15 cellular contexts compared by ENCODE assay signal in genomic region chr2:120236791-120237190, GRCh38.
"Had no signal": no experiment of that assay in that cellular context is flagged by ENCODE, and none has a peak within 500 bp of the region (broad histone marks: within the 10 kb centered on the region; RNA-seq: fewer than 3 reads in every experiment).

No MANE protein-coding gene starts in this region.

- H3K27ac Mint-ChIP-seq: activated T-helper 17 cell treated with anti-CD3 and anti-CD28 coated beads, Interleukin-2, amount 50 U/mL, for 72 hours; memory B cell; nephron progenitor cell; T-helper 2 cell treated with Interferon-gamma antibody and Interleukin-4, amounts not matched to agents 5 μg/mL and 100 μg/mL, for 36 hours had no signal

- DNase-seq: activated CD4-positive, alpha-beta T cell treated with anti-CD3 and anti-CD28 coated beads for 1 hour; activated CD4-positive, alpha-beta T cell treated with anti-CD3 and anti-CD28 coated beads, Interleukin-2, amount 50 U/mL, for 1 hour; activated CD8-positive, alpha-beta T cell treated with anti-CD3 and anti-CD28 coated beads, Interleukin-2, amount 10 ng/mL, durations not matched to agents 7 days and 5 days; mucosa of descending colon; nephron progenitor cell; retina; stimulated activated CD4-positive, alpha-beta T cell treated with anti-CD3 and anti-CD28 coated beads, Interleukin-4, amount 100 ng/mL, for 24 hours; stimulated activated naive CD4-positive, alpha-beta T cell treated with Interleukin-2 at 50 U/mL for 16 hours; thyroid gland had no signal

- H3K4me3 ChIP-seq: dorsolateral prefrontal cortex, mucosa of descending colon, thyroid gland had no signal

- H3K27me3 Mint-ChIP-seq: activated T-helper 17 cell treated with anti-CD3 and anti-CD28 coated beads, Interleukin-2, amount 50 U/mL, for 72 hours; central memory CD8-positive, alpha-beta T cell had no signal

- H3K36me3 ChIP-seq: thyroid gland had no signal

- H3K9me3 Mint-ChIP-seq: activated naive CD4-positive, alpha-beta T cell treated with anti-CD3 and anti-CD28 coated beads, Interleukin-2, amount 50 U/mL, for 72 hours; activated T-helper 17 cell treated with anti-CD3 and anti-CD28 coated beads, Interleukin-2, amount 50 U/mL, for 72 hours; central memory CD8-positive, alpha-beta T cell; memory B cell; nephron progenitor cell had no signal

- H3K9me3 ChIP-seq: mucosa of descending colon, thyroid gland had no signal

- H3K36me3 Mint-ChIP-seq: memory B cell had no signal

- H3K4me3 Mint-ChIP-seq: activated CD8-positive, alpha-beta T cell treated with anti-CD3 and anti-CD28 coated beads, Interleukin-2, amount 10 ng/mL, durations not matched to agents 7 days and 5 days; activated T-helper 17 cell treated with anti-CD3 and anti-CD28 coated beads, Interleukin-2, amount 50 U/mL, for 72 hours; central memory CD8-positive, alpha-beta T cell; memory B cell; nephron progenitor cell; T-helper 2 cell treated with Interferon-gamma antibody and Interleukin-4, amounts not matched to agents 5 μg/mL and 100 μg/mL, for 36 hours had no signal

- H3K27me3 ChIP-seq: thyroid gland had no signal

- H3K27ac ChIP-seq: dorsolateral prefrontal cortex, thyroid gland had no signal
